2 cellular contexts compared by ENCODE assay signal in the genomic region with DNA sequence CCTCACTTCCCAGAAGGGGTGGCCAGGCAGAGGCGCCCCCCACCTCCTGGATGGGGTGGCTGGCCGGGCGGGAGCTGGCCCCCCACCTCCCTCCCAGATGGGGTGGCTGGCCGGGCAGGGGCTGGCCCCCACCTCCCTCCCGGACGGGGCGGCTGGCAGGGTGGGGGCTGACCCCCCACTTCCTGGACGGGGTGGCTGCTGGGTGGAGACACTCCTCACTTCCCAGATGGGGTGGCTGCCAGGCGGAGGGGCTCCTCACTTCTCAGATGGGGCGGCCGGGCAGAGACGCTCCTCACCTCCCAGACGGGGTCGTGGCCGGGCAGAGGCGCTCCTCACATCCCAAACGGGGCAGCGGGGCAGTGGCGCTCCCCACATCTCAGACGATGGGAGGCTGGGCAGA.
DNase-seq lines count a peak whose midpoint lies in the region; ATAC-seq lines count a peak whose summit lies in the region.
"Not testable (repeated sequence)": the region's sequence is repeated elsewhere in the genome, so short reads cannot be mapped to it uniquely, and the experiment has no call there.

No MANE protein-coding gene starts in this region.

- H3K14ac ChIP-seq in trophoblast cell (ENCODE audit: low read length): peak overlapping the region; percentile 73

- H3K27me3 Mint-ChIP-seq in stimulated activated naive CD8-positive, alpha-beta T cell treated with anti-CD3 and anti-CD28 coated beads, Interleukin-15, amount 100 ng/mL, for 72 hours: not testable (repeated sequence)

- not testable (repeated sequence) for H3K4me3 ChIP-seq in trophoblast cell (ENCODE audit: low read depth, low read length)

- H3K79me1 ChIP-seq in trophoblast cell (ENCODE audit: low read length): peaks cover 11% of the 10 kb centered on the region

- not testable (repeated sequence) for H3K36me3 ChIP-seq in trophoblast cell (ENCODE audit: control insufficient read depth in 1 of 2, insufficient read depth in 2 of 2, low read length in 2 of 2)

- not testable (repeated sequence) for H3K4ac ChIP-seq in trophoblast cell (ENCODE audit: low read depth, low read length)

- DNase-seq in trophoblast cell; stimulated activated naive CD8-positive, alpha-beta T cell treated with anti-CD3 and anti-CD28 coated beads, Interleukin-15, amount 100 ng/mL, for 72 hours: not testable (repeated sequence)

- ATAC-seq in stimulated activated naive CD8-positive, alpha-beta T cell treated with anti-CD3 and anti-CD28 coated beads, Interleukin-15, amount 100 ng/mL, for 72 hours: peak; percentile 46

- H3K27me3 ChIP-seq in trophoblast cell (ENCODE audit: insufficient read depth, low read length): not testable (repeated sequence)

- H2BK12ac ChIP-seq in trophoblast cell (ENCODE audit: low read length): peak overlapping the region; percentile 84

- not testable (repeated sequence) for H3K9me3 ChIP-seq in trophoblast cell (ENCODE audit: insufficient read depth, low read depth, low read length)

- peak overlapping the region; percentile 72 for H2BK120ac ChIP-seq in trophoblast cell (ENCODE audit: insufficient read depth, low read length, poor library complexity)

- no CpG with 5 or more reads among the region's 20 CpGs for WGBS in trophoblast cell (ENCODE audit: extremely low coverage, insufficient coverage, insufficient read length)

- H3K4me1 ChIP-seq in trophoblast cell (ENCODE audit: control insufficient read depth in 1 of 2, insufficient read depth in 2 of 2, low read length in 2 of 2): not testable (repeated sequence)

- H3K27ac ChIP-seq in trophoblast cell (ENCODE audit: low read depth, low read length): not testable (repeated sequence)

- peak overlapping the region; percentile 18 for H3K18ac ChIP-seq in trophoblast cell (ENCODE audit: low read length)

- H4K8ac ChIP-seq in trophoblast cell (ENCODE audit: low read depth, low read length): peak overlapping the region; percentile 11

- not testable (repeated sequence) for H4K12ac ChIP-seq in trophoblast cell (ENCODE audit: low read depth, low read length)

- peaks cover 9 to 33% of the 10 kb centered on the region in 2 donors for H3K9me3 Mint-ChIP-seq in stimulated activated naive CD8-positive, alpha-beta T cell treated with anti-CD3 and anti-CD28 coated beads, Interleukin-15, amount 100 ng/mL, for 72 hours

- H2BK5ac ChIP-seq in trophoblast cell (ENCODE audit: low read depth, low read length, poor library complexity): not testable (repeated sequence)

- H3K27ac Mint-ChIP-seq in stimulated activated naive CD8-positive, alpha-beta T cell treated with anti-CD3 and anti-CD28 coated beads, Interleukin-15, amount 100 ng/mL, for 72 hours: not testable (repeated sequence)

- peak overlapping the region; percentile 54 for H2AK5ac ChIP-seq in trophoblast cell (ENCODE audit: low read length)

- H3K79me2 ChIP-seq in trophoblast cell (ENCODE audit: control insufficient read depth, insufficient read depth, low read length, poor library complexity): not testable (repeated sequence)

- H3K4me2 ChIP-seq in trophoblast cell (ENCODE audit: low read length): not testable (repeated sequence)

- H3K9ac ChIP-seq in trophoblast cell (ENCODE audit: low read length): not testable (repeated sequence)

- H3K23ac ChIP-seq in trophoblast cell (ENCODE audit: low read length): not testable (repeated sequence)

- not testable (repeated sequence) for H3K4me3 Mint-ChIP-seq in stimulated activated naive CD8-positive, alpha-beta T cell treated with anti-CD3 and anti-CD28 coated beads, Interleukin-15, amount 100 ng/mL, for 72 hours

- not testable (repeated sequence) for H2AFZ ChIP-seq in trophoblast cell (ENCODE audit: insufficient read depth, low read length, poor library complexity)

- not testable (repeated sequence) for H3K4me1 Mint-ChIP-seq in stimulated activated naive CD8-positive, alpha-beta T cell treated with anti-CD3 and anti-CD28 coated beads, Interleukin-15, amount 100 ng/mL, for 72 hours

- peak overlapping the region; percentile 80 for H4K91ac ChIP-seq in trophoblast cell (ENCODE audit: low read depth, low read length)
